In the genomic region with DNA sequence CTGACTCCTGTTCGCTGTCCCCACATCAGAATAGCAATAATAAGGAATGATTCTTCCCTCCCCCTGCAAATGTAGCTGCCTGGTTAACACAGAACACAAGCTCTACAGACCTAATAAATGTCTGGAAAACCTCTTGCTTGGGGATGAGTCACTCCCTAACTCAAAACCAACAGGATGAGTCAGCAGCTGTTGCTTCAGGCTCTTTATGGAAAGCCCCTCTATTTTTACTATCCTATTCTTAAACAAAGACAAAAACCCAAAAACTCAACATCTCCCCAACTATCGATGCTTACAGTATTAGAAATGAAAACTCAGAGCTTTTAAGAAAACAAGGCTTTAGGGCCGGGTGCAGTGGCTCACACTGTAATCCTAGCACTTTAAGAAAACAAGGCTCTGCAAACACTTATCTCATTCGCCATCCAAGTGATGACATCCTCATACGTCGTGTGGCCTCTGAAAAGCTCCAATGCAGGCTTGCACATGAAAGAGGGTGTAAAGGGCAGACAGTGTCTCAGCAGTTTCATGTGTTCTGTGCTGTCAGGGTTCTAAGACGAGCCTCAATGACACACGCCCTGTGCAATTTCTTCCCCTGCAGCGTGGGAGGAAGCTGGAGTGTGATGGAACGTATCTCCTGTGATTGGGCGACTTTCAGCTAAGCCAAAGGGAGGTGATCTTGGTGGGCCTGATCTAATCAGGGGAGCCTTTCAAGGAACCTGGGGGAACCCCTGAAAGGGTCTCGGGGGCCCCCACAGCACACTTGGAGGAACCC, we compare ENCODE assay signal across 8 cellular contexts.
DNase-seq lines count a peak whose midpoint lies in the region; ATAC-seq and TF ChIP-seq lines count a peak whose summit lies in the region.

No MANE protein-coding gene starts in this region.

- H3K9me3 ChIP-seq in esophagus muscularis mucosa (no peaks in the 10 kb centered on the region), thoracic aorta (no peaks in the 10 kb centered on the region)

- ATAC-seq in GM18867 (IDR thresholded peaks at IDR 0.05; ENCODE audit: unreplicated experiment) (peak; percentile 79), HG03060 (IDR thresholded peaks at IDR 0.05; ENCODE audit: low read depth, unreplicated experiment) (peak; percentile 79), thoracic aorta (ENCODE audit: insufficient number of reproducible peaks, low FRiP score, low read depth) (peak; percentile 72)

- TF ChIP-seq CTCF in AG09309 (IDR thresholded peaks at IDR 0.05; ENCODE audit: control insufficient read depth, insufficient read depth, low read depth, low read length, missing control alignments) (no peak), esophagus muscularis mucosa (IDR thresholded peaks at IDR 0.05) (no peak), thoracic aorta (IDR thresholded peaks at IDR 0.05) (no peak)

- H3K27ac ChIP-seq in esophagus muscularis mucosa (replicated peaks in 1 of 4) (peak overlapping the region; percentile 81 to 91 (median 85)), thoracic aorta (peak overlapping the region; percentile 47 to 79)

- 24% methylated on average over 11 of the region's 12 CpGs for WGBS in esophagus muscularis mucosa

- H3K4me3 ChIP-seq in AG09309 (ENCODE audit: control insufficient read depth, low read depth, low read length) = peak overlapping the region; percentile 18
- H3K4me3 ChIP-seq in esophagus muscularis mucosa = peak overlapping the region in 3 of 4 donors; percentile 9 to 22 (median 18)
- peak overlapping the region; percentile 51 for H3K4me3 ChIP-seq in thoracic aorta

- TF ChIP-seq EP300 in esophagus muscularis mucosa (IDR thresholded peaks at IDR 0.05) = no peak

- peaks cover 0 to 4% (median 0%) of the 10 kb centered on the region in 4 donors for H3K36me3 ChIP-seq in esophagus muscularis mucosa
- no peaks in the 10 kb centered on the region for H3K36me3 ChIP-seq in thoracic aorta

- DNase-seq in AG09309 (ENCODE audit: low read depth) = peak; percentile 97
- DNase-seq in NCI-H69 (lab: John Stamatoyannopoulos, UW) = peak; percentile 65
- DNase-seq in activated CD8-positive, alpha-beta memory T cell treated with anti-CD3 and anti-CD28 coated beads for 4 hours (ENCODE audit: low read depth in 2 of 2) = peak; percentile 20 to 52
- DNase-seq in esophagus muscularis mucosa (ENCODE audit: extremely low spot score) = no peak
- DNase-seq in occipital lobe (lab: John Stamatoyannopoulos, UW) = peak; percentile 45
- DNase-seq in thoracic aorta (ENCODE audit: low spot score) = no peak

- TF ChIP-seq POLR2A in esophagus muscularis mucosa (IDR thresholded peaks at IDR 0.05; ENCODE audit: low read depth) = no peak

- intact Hi-C loops in esophagus muscularis mucosa (cut with DNase I) = no loop called here

- no peaks in the 10 kb centered on the region for H3K27me3 ChIP-seq in esophagus muscularis mucosa
- H3K27me3 ChIP-seq in thoracic aorta (replicated peaks; ENCODE audit: insufficient read depth) = no peaks in the 10 kb centered on the region

- H3K4me1 ChIP-seq in esophagus muscularis mucosa = peaks cover 45 to 66% (median 63%) of the 10 kb centered on the region in 4 donors
- H3K4me1 ChIP-seq in thoracic aorta (ENCODE audit: control insufficient read depth in 1 of 2, low read depth in 2 of 2) = peaks cover 29 to 52% of the 10 kb centered on the region in 2 donors

Comparison
In these comparisons a context has a peak if more than half of its experiments do, and no peak if none do; other contexts are left out.
1. DNase-seq: peak in AG09309 (single experiment), NCI-H69 (single experiment), activated CD8-positive, alpha-beta memory T cell treated with anti-CD3 and anti-CD28 coated beads for 4 hours (2 of 2) and occipital lobe (single experiment); none in esophagus muscularis mucosa (single experiment) and thoracic aorta (single experiment).
2. Peak in every context shown above with its lines, with median percentiles within 50 percentile points of each other: H3K4me3 ChIP-seq and ATAC-seq.